Comparison of ENCODE assay signal across 8 cellular contexts in the genomic region with DNA sequence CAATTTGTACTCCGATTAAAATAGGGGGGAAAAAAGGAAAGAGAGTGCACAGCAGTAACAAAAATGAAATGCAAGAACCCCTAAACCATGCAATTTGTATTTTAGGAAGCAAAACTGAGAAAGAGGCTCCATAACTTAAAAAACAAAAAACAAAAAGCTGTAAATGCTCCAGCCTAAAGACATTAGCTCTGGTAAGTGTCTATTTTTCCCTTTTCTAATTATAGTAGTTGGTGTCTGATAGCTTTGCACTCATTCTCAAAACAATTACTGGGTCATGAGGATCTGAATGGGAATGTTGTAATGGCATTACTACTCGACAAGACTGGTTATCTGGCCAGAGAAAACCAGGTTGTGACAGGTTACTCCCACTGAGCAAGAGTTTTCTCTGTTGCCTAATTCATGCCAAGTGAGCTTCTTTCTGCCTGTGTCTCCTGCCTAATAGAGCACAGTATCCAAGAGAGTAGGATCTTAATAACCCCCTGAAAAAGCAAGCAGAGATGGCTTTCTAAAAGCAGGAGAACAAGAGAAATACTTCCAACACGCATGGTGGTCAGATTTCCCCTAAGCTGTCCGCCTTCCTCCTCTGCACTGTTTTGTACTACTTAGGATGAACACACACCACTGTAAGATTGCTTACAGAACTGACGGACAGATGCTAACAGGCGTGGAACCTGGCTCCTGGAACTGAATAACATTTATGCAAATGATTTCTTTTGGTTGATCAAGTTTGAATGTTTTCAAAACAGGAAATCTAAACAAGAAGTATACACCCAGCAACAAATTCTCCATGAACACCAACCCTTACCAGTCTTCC.
A peak's percentile ranks its signal among the peaks of the same experiment; 100 is the strongest.
DNase-seq lines count a peak whose midpoint lies in the region; ATAC-seq and TF ChIP-seq lines count a peak whose summit lies in the region.

No MANE protein-coding gene starts in this region.

- peaks cover 16% of the 10 kb centered on the region for H3K4me1 ChIP-seq in endodermal cell (ENCODE audit: control insufficient read depth, insufficient read depth, low read length)

- H3K36me3 Mint-ChIP-seq in endodermal cell (ENCODE audit: low read depth) = peaks cover 10% of the 10 kb centered on the region
- H3K36me3 Mint-ChIP-seq in natural killer cell treated with Interleukin-12 subunit alpha and Interleukin-12 subunit beta and Interleukin-15 and Interleukin-18, amount 100 ng/mL, for 72 hours = no peaks in the 10 kb centered on the region

- no peaks in the 10 kb centered on the region for H3K9me3 ChIP-seq in endodermal cell (ENCODE audit: control insufficient read depth, low read length)

- H3K4me3 Mint-ChIP-seq in endodermal cell = no peak overlapping the region
- H3K4me3 Mint-ChIP-seq in natural killer cell treated with Interleukin-12 subunit alpha and Interleukin-12 subunit beta and Interleukin-15 and Interleukin-18, amount 100 ng/mL, for 72 hours = peak overlapping the region; percentile 51

- H3K9me3 Mint-ChIP-seq in endodermal cell = peaks cover 4% of the 10 kb centered on the region
- no peaks in the 10 kb centered on the region for H3K9me3 Mint-ChIP-seq in natural killer cell treated with Interleukin-12 subunit alpha and Interleukin-12 subunit beta and Interleukin-15 and Interleukin-18, amount 100 ng/mL, for 72 hours

- peaks cover 29% of the 10 kb centered on the region for H3K4me1 Mint-ChIP-seq in endodermal cell
- peaks cover 22 to 39% of the 10 kb centered on the region in 2 donors for H3K4me1 Mint-ChIP-seq in natural killer cell treated with Interleukin-12 subunit alpha and Interleukin-12 subunit beta and Interleukin-15 and Interleukin-18, amount 100 ng/mL, for 72 hours (ENCODE audit: low read depth in 2 of 2)

- no peaks in the 10 kb centered on the region for H3K36me3 ChIP-seq in endodermal cell (ENCODE audit: control insufficient read depth, insufficient read depth, low read length)

- DNase-seq in EH (ENCODE audit: low read depth) (peak; percentile 51), OCI-M1 (lab: John Stamatoyannopoulos, UW) (peak; percentile 33), endodermal cell (no peak)
- DNase-seq in natural killer cell treated with Interleukin-12 subunit alpha and Interleukin-12 subunit beta and Interleukin-15 and Interleukin-18, amount 100 ng/mL, for 72 hours (ENCODE audit: low spot score) = no peak
- no peak for DNase-seq in stimulated activated CD4-positive, alpha-beta T cell treated with anti-CD3 and anti-CD28 coated beads, Interleukin-15, amount 100 ng/mL, for 24 hours
- no peak for DNase-seq in effector CD4-positive, alpha-beta T cell

- WGBS in endodermal cell (ENCODE audit: insufficient coverage in 1 of 2, insufficient read length in 1 of 2), 2 experiments = 65 to 92% methylated on average over 5 to 6 of the region's 6 CpGs

- H3K27me3 ChIP-seq in endodermal cell (ENCODE audit: control insufficient read depth, insufficient read depth, low read length, poor library complexity, severe bottlenecking) = no peaks in the 10 kb centered on the region

- H3K4me3 ChIP-seq in endodermal cell (ENCODE audit: low read length) = no peak overlapping the region

- H3K27ac Mint-ChIP-seq in endodermal cell = peak overlapping the region; percentile 6
- peak overlapping the region; percentile 37 to 57 for H3K27ac Mint-ChIP-seq in natural killer cell treated with Interleukin-12 subunit alpha and Interleukin-12 subunit beta and Interleukin-15 and Interleukin-18, amount 100 ng/mL, for 72 hours

- peak in 1 of 2 donors; percentile 33 for ATAC-seq in natural killer cell treated with Interleukin-12 subunit alpha and Interleukin-12 subunit beta and Interleukin-15 and Interleukin-18, amount 100 ng/mL, for 72 hours
- ATAC-seq in HG02840 (IDR thresholded peaks at IDR 0.05; ENCODE audit: low FRiP score, unreplicated experiment) (no peak), GM18511 (IDR thresholded peaks at IDR 0.05; ENCODE audit: unreplicated experiment) (no peak)

- H3K27ac ChIP-seq in endodermal cell (ENCODE audit: low read depth, low read length) = peak overlapping the region; percentile 16

- no peak for TF ChIP-seq CTCF in endodermal cell (conservative IDR thresholded peaks at IDR 0.05)

- no peak overlapping the region for H3K9ac ChIP-seq in endodermal cell (ENCODE audit: extremely low read depth, low read length, poor library complexity, severe bottlenecking)

- H3K27me3 Mint-ChIP-seq in endodermal cell (ENCODE audit: insufficient read depth) = no peaks in the 10 kb centered on the region
- H3K27me3 Mint-ChIP-seq in natural killer cell treated with Interleukin-12 subunit alpha and Interleukin-12 subunit beta and Interleukin-15 and Interleukin-18, amount 100 ng/mL, for 72 hours = no peaks in the 10 kb centered on the region

Comparison
In these comparisons a context has a peak if more than half of its experiments do, and no peak if none do; other contexts are left out.
1. DNase-seq: peak in EH (single experiment) and OCI-M1 (single experiment); none in endodermal cell (single experiment), natural killer cell treated with Interleukin-12 subunit alpha and Interleukin-12 subunit beta and Interleukin-15 and Interleukin-18, amount 100 ng/mL, for 72 hours (single experiment), stimulated activated CD4-positive, alpha-beta T cell treated with anti-CD3 and anti-CD28 coated beads, Interleukin-15, amount 100 ng/mL, for 24 hours (single experiment) and effector CD4-positive, alpha-beta T cell (single experiment).